Comparison of ENCODE assay signal across 1 cellular context in genomic region chr11:86176165-86176884, GRCh38.
TF ChIP-seq lines count a peak whose summit lies in the region.

No MANE protein-coding gene starts in this region.

TF ChIP-seq in K562, 482 proteins besides CTCF, POLR2A, EP300 and RAD21 (continued from another document and continues in another):
- peak; percentile 96 for TF ChIP-seq JUN (IDR thresholded peaks at IDR 0.05; ENCODE audit: borderline replicate concordance, low read depth, low read length)
- peak; percentile 78; the same call in 1 of the 2 replicates for TF ChIP-seq JUN (CRISPR knock-in tag; IDR thresholded peaks at IDR 0.05; ENCODE audit: borderline replicate concordance)
- no peak for TF ChIP-seq ZFP36 (IDR thresholded peaks at IDR 0.05; ENCODE audit: low read depth, low read length, partially characterized antibody)
- no peak for TF ChIP-seq HDGF (IDR thresholded peaks at IDR 0.05)
- peak; percentile 12; the same call in 1 of the 2 replicates for TF ChIP-seq NCOA6 (IDR thresholded peaks at IDR 0.05)
- no peak for TF ChIP-seq DLX4 (CRISPR knock-in tag; IDR thresholded peaks at IDR 0.05)
- TF ChIP-seq ERF (CRISPR knock-in tag; IDR thresholded peaks at IDR 0.05) = no peak
- TF ChIP-seq, protein P1, sequence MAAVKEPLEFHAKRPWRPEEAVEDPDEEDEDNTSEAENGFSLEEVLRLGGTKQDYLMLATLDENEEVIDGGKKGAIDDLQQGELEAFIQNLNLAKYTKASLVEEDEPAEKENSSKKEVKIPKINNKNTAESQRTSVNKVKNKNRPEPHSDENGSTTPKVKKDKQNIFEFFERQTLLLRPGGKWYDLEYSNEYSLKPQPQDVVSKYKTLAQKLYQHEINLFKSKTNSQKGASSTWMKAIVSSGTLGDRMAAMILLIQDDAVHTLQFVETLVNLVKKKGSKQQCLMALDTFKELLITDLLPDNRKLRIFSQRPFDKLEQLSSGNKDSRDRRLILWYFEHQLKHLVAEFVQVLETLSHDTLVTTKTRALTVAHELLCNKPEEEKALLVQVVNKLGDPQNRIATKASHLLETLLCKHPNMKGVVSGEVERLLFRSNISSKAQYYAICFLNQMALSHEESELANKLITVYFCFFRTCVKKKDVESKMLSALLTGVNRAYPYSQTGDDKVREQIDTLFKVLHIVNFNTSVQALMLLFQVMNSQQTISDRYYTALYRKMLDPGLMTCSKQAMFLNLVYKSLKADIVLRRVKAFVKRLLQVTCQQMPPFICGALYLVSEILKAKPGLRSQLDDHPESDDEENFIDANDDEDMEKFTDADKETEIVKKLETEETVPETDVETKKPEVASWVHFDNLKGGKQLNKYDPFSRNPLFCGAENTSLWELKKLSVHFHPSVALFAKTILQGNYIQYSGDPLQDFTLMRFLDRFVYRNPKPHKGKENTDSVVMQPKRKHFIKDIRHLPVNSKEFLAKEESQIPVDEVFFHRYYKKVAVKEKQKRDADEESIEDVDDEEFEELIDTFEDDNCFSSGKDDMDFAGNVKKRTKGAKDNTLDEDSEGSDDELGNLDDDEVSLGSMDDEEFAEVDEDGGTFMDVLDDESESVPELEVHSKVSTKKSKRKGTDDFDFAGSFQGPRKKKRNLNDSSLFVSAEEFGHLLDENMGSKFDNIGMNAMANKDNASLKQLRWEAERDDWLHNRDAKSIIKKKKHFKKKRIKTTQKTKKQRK (IDR thresholded peaks at IDR 0.05; ENCODE audit: borderline replicate concordance, low read depth, low read length) = no peak
- TF ChIP-seq MTF1 (CRISPR knock-in tag; IDR thresholded peaks at IDR 0.05; ENCODE audit: borderline replicate concordance) = no peak
- TF ChIP-seq EWSR1 (IDR thresholded peaks at IDR 0.05; ENCODE audit: borderline replicate concordance, low read depth, partially characterized antibody) = no peak
- no peak for TF ChIP-seq MXI1 (IDR thresholded peaks at IDR 0.05; ENCODE audit: low read depth, low read length)
- no peak for TF ChIP-seq PCBP2 (IDR thresholded peaks at IDR 0.05; ENCODE audit: low read depth, low read length, poor library complexity, severe bottlenecking)
- TF ChIP-seq, protein P2, sequence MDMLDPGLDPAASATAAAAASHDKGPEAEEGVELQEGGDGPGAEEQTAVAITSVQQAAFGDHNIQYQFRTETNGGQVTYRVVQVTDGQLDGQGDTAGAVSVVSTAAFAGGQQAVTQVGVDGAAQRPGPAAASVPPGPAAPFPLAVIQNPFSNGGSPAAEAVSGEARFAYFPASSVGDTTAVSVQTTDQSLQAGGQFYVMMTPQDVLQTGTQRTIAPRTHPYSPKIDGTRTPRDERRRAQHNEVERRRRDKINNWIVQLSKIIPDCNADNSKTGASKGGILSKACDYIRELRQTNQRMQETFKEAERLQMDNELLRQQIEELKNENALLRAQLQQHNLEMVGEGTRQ (CRISPR knock-in tag; IDR thresholded peaks at IDR 0.05) = no peak
- no peak for TF ChIP-seq IFI16 (CRISPR knock-in tag; IDR thresholded peaks at IDR 0.05)
- no peak for TF ChIP-seq PCBP1 (IDR thresholded peaks at IDR 0.05; ENCODE audit: low read depth, low read length, poor library complexity, severe bottlenecking)
- TF ChIP-seq SMAD3 (CRISPR knock-in tag; conservative IDR thresholded peaks at IDR 0.05) = peak; percentile 34; the same call in 1 of the 2 replicates
- no peak for TF ChIP-seq ZFPM2 (CRISPR knock-in tag; IDR thresholded peaks at IDR 0.05)
- TF ChIP-seq CBX8 (IDR thresholded peaks at IDR 0.05; ENCODE audit: borderline replicate concordance, extremely low read depth, low read depth, low read length, poor library complexity, severe bottlenecking) = no peak
- TF ChIP-seq PREB (CRISPR knock-in tag; IDR thresholded peaks at IDR 0.05) = no peak
- no peak for TF ChIP-seq RNF219 (CRISPR knock-in tag; IDR thresholded peaks at IDR 0.05)
- no peak for TF ChIP-seq ILF3 (IDR thresholded peaks at IDR 0.05; ENCODE audit: borderline replicate concordance)
- TF ChIP-seq, protein P3, sequence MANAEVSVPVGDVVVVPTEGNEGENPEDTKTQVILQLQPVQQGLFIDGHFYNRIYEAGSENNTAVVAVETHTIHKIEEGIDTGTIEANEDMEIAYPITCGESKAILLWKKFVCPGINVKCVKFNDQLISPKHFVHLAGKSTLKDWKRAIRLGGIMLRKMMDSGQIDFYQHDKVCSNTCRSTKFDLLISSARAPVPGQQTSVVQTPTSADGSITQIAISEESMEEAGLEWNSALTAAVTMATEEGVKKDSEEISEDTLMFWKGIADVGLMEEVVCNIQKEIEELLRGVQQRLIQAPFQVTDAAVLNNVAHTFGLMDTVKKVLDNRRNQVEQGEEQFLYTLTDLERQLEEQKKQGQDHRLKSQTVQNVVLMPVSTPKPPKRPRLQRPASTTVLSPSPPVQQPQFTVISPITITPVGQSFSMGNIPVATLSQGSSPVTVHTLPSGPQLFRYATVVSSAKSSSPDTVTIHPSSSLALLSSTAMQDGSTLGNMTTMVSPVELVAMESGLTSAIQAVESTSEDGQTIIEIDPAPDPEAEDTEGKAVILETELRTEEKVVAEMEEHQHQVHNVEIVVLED (CRISPR knock-in tag; IDR thresholded peaks at IDR 0.05) = no peak
- no peak for TF ChIP-seq GABPB2 (CRISPR knock-in tag; conservative IDR thresholded peaks at IDR 0.05)
- TF ChIP-seq PHF21A (IDR thresholded peaks at IDR 0.05; ENCODE audit: borderline replicate concordance, low read depth) = no peak
- no peak for TF ChIP-seq CBFB (CRISPR knock-in tag; IDR thresholded peaks at IDR 0.05)
- TF ChIP-seq ATF7 (IDR thresholded peaks at IDR 0.05) = peak; percentile 98
- TF ChIP-seq EP400 (IDR thresholded peaks at IDR 0.05) = peak; percentile 74
- peak; percentile 22 to 45; a peak in 3 of 4 replicates for TF ChIP-seq NRF1 (conservative IDR thresholded peaks at IDR 0.05 in 1 of 2, IDR thresholded peaks at IDR 0.05 in 1 of 2)
- TF ChIP-seq NFYB (IDR thresholded peaks at IDR 0.05; ENCODE audit: extremely low read depth, insufficient read length) = no peak
- TF ChIP-seq DNMT1 (IDR thresholded peaks at IDR 0.05) = no peak
- TF ChIP-seq ELF4 (CRISPR knock-in tag; IDR thresholded peaks at IDR 0.05) = 0 out of 2 replicates have a peak, but pooled peaks have one; percentile 69
- TF ChIP-seq SRSF9 (IDR thresholded peaks at IDR 0.05; ENCODE audit: borderline replicate concordance, low read depth, low read length) = no peak
- peak; percentile 72 to 81; a peak in 2 of 4 replicates for TF ChIP-seq ARNT (IDR thresholded peaks at IDR 0.05)
- TF ChIP-seq ZNF778 (CRISPR knock-in tag; IDR thresholded peaks at IDR 0.05) = no peak
- no peak for TF ChIP-seq PHB (CRISPR knock-in tag; IDR thresholded peaks at IDR 0.05)
- TF ChIP-seq HNRNPH1 (optimal IDR thresholded peaks at IDR 0.05; ENCODE audit: low read depth, low read length) = no peak
- no peak for TF ChIP-seq E2F3 (CRISPR knock-in tag; IDR thresholded peaks at IDR 0.05)
- no peak for TF ChIP-seq ZNF431 (CRISPR knock-in tag; IDR thresholded peaks at IDR 0.05)
- TF ChIP-seq, protein P4, sequence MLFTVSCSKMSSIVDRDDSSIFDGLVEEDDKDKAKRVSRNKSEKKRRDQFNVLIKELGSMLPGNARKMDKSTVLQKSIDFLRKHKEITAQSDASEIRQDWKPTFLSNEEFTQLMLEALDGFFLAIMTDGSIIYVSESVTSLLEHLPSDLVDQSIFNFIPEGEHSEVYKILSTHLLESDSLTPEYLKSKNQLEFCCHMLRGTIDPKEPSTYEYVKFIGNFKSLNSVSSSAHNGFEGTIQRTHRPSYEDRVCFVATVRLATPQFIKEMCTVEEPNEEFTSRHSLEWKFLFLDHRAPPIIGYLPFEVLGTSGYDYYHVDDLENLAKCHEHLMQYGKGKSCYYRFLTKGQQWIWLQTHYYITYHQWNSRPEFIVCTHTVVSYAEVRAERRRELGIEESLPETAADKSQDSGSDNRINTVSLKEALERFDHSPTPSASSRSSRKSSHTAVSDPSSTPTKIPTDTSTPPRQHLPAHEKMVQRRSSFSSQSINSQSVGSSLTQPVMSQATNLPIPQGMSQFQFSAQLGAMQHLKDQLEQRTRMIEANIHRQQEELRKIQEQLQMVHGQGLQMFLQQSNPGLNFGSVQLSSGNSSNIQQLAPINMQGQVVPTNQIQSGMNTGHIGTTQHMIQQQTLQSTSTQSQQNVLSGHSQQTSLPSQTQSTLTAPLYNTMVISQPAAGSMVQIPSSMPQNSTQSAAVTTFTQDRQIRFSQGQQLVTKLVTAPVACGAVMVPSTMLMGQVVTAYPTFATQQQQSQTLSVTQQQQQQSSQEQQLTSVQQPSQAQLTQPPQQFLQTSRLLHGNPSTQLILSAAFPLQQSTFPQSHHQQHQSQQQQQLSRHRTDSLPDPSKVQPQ (CRISPR knock-in tag; IDR thresholded peaks at IDR 0.05; ENCODE audit: borderline replicate concordance) = no peak
- peak; percentile 89 for TF ChIP-seq TAL1 (IDR thresholded peaks at IDR 0.05)
- TF ChIP-seq CAMTA2 (CRISPR knock-in tag; conservative IDR thresholded peaks at IDR 0.05) = no peak
- no peak for TF ChIP-seq E2F6 (IDR thresholded peaks at IDR 0.05; ENCODE audit: borderline replicate concordance in 1 of 2, extremely low read depth in 1 of 2, insufficient read depth in 1 of 2, insufficient read length in 1 of 2, low read depth in 1 of 2, low read length in 1 of 2, poor library complexity in 1 of 2, severe bottlenecking in 1 of 2)
- TF ChIP-seq, protein P5, sequence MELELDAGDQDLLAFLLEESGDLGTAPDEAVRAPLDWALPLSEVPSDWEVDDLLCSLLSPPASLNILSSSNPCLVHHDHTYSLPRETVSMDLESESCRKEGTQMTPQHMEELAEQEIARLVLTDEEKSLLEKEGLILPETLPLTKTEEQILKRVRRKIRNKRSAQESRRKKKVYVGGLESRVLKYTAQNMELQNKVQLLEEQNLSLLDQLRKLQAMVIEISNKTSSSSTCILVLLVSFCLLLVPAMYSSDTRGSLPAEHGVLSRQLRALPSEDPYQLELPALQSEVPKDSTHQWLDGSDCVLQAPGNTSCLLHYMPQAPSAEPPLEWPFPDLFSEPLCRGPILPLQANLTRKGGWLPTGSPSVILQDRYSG (tag; conservative IDR thresholded peaks at IDR 0.05; ENCODE audit: low read depth) = no peak
- TF ChIP-seq IRF2 (CRISPR knock-in tag; IDR thresholded peaks at IDR 0.05) = no peak
- TF ChIP-seq POLR2H (tag; IDR thresholded peaks at IDR 0.05; ENCODE audit: low read depth) = peak; percentile 46; the same call in 1 of the 2 replicates
- no peak for TF ChIP-seq WHSC1 (IDR thresholded peaks at IDR 0.05; ENCODE audit: low read length)
- no peak for TF ChIP-seq HMGXB4 (CRISPR knock-in tag; IDR thresholded peaks at IDR 0.05)
